ENCODE assay signal across 9 cellular contexts in the genomic region with DNA sequence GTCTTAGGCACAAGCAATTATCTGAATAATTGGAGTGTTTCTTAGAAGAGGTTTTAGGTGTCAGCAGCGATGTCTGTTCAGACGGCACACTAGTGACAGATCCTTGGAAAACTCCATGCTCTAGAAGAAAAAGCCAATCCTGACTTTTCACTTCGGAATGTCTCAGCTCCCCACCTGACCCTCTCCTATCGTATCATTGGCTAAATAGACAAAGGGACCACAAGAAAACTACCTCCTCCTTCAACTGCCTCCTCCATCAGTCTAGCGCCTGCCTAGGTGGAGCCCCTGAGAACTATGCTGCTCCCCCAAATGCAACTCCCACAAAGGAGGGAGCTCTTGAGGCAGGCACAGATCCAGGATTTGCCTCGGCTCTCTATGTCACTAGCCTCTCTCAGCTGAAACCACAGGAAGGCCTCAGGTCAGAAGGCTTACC.
DNase-seq lines count a peak whose midpoint lies in the region; ATAC-seq and TF ChIP-seq lines count a peak whose summit lies in the region.
"Had no signal": no experiment of that assay in that cellular context is flagged by ENCODE, and none has a peak within 500 bp of the region (broad histone marks: within the 10 kb centered on the region; RNA-seq: fewer than 3 reads in every experiment).

No MANE protein-coding gene starts in this region.

- WGBS in lung, 2 donors = 60 to 63% methylated on average over 6 of the region's 6 CpGs

- no peak for TF ChIP-seq CTCF in lung (IDR thresholded peaks at IDR 0.05; ENCODE audit: control extremely low read depth, extremely low read depth)
- TF ChIP-seq CTCF in upper lobe of right lung (IDR thresholded peaks at IDR 0.05) = no peak
- TF ChIP-seq CTCF in mucosa of descending colon (IDR thresholded peaks at IDR 0.05) = no peak

- peak overlapping the region; percentile 88 to 98 for H3K27ac ChIP-seq in lung (ENCODE audit: low read depth in 1 of 2, low read length in 1 of 2)
- H3K27ac ChIP-seq in upper lobe of right lung = peak overlapping the region; percentile 95

- H3K36me3 Mint-ChIP-seq in activated naive CD4-positive, alpha-beta T cell treated with anti-CD3 and anti-CD28 coated beads for 36 hours (ENCODE audit: low read depth) = peaks cover 1% of the 10 kb centered on the region
- H3K36me3 Mint-ChIP-seq in activated naive CD8-positive, alpha-beta T cell treated with anti-CD3 and anti-CD28 coated beads, Interleukin-2, amount 10 ng/mL, durations not matched to agents 7 days and 5 days = peaks cover 2% of the 10 kb centered on the region

- no peak overlapping the region for H3K4me3 ChIP-seq in lung
- H3K4me3 ChIP-seq in upper lobe of right lung = peak overlapping the region; percentile 13
- H3K4me3 ChIP-seq in mucosa of descending colon = no peak overlapping the region

- intact Hi-C loops in activated naive CD4-positive, alpha-beta T cell treated with anti-CD3 and anti-CD28 coated beads for 36 hours (cut with micrococcal nuclease) = loop anchor here (1.0 to 10.0 kb wide), 7 partner anchors 17 to 575 kb away; no protein-coding TSS in a partner anchor
- intact Hi-C loops in upper lobe of right lung (cut with DNase I) = no loop called here
- intact Hi-C loops in mucosa of descending colon (cut with DNase I, micrococcal nuclease) = no loop called here

- H3K36me3 ChIP-seq in lung (ENCODE audit: control insufficient read depth in 2 of 2, insufficient read depth in 2 of 2, low read length in 2 of 2) = no peaks in the 10 kb centered on the region
- H3K36me3 ChIP-seq in upper lobe of right lung = no peaks in the 10 kb centered on the region
- H3K36me3 ChIP-seq in mucosa of descending colon (ENCODE audit: low read depth) = no peaks in the 10 kb centered on the region

- POLR2A ChIA-PET in activated naive CD8-positive, alpha-beta T cell treated with anti-CD3 and anti-CD28 coated beads, Interleukin-2, amount 10 ng/mL, durations not matched to agents 7 days and 5 days (lab: Charles Lee) = interaction anchor here (0.6 to 4.7 kb wide), 16 partner anchors 9 to 380 kb away, joined by 3 to 25 read pairs (median 4); a partner anchor contains a TSS

- H3K4me1 ChIP-seq in lung (ENCODE audit: control insufficient read depth in 2 of 2, insufficient read depth in 2 of 2, low read length in 2 of 2) (peaks cover 18 to 38% of the 10 kb centered on the region in 2 donors), upper lobe of right lung (peaks cover 81% of the 10 kb centered on the region), mucosa of descending colon (ENCODE audit: low read depth) (peaks cover 68% of the 10 kb centered on the region)

- H3K27ac Mint-ChIP-seq in activated naive CD4-positive, alpha-beta T cell treated with anti-CD3 and anti-CD28 coated beads for 36 hours = peak overlapping the region; percentile 97
- H3K27ac Mint-ChIP-seq in activated naive CD8-positive, alpha-beta T cell treated with anti-CD3 and anti-CD28 coated beads, Interleukin-2, amount 10 ng/mL, durations not matched to agents 7 days and 5 days = peak overlapping the region; percentile 87

- H3K4me1 Mint-ChIP-seq in activated naive CD4-positive, alpha-beta T cell treated with anti-CD3 and anti-CD28 coated beads for 36 hours (ENCODE audit: low read depth) = peaks cover 61% of the 10 kb centered on the region
- peaks cover 58% of the 10 kb centered on the region for H3K4me1 Mint-ChIP-seq in activated naive CD8-positive, alpha-beta T cell treated with anti-CD3 and anti-CD28 coated beads, Interleukin-2, amount 10 ng/mL, durations not matched to agents 7 days and 5 days

- H3K9me3 ChIP-seq in lung (ENCODE audit: control insufficient read depth in 2 of 2, insufficient read depth in 1 of 2, low read length in 1 of 2) = no peaks in the 10 kb centered on the region
- no peaks in the 10 kb centered on the region for H3K9me3 ChIP-seq in upper lobe of right lung
- H3K9me3 ChIP-seq in mucosa of descending colon = no peaks in the 10 kb centered on the region

- no peaks in the 10 kb centered on the region for H3K27me3 Mint-ChIP-seq in activated naive CD4-positive, alpha-beta T cell treated with anti-CD3 and anti-CD28 coated beads for 36 hours (ENCODE audit: low read depth)
- no peaks in the 10 kb centered on the region for H3K27me3 Mint-ChIP-seq in activated naive CD8-positive, alpha-beta T cell treated with anti-CD3 and anti-CD28 coated beads, Interleukin-2, amount 10 ng/mL, durations not matched to agents 7 days and 5 days

- CTCF ChIA-PET in activated naive CD4-positive, alpha-beta T cell treated with anti-CD3 and anti-CD28 coated beads for 36 hours (lab: Charles Lee) = interaction anchor here (0.8 to 1.9 kb wide), 5 partner anchors 14 to 369 kb away, joined by 3 to 6 read pairs (median 3); no protein-coding TSS in a partner anchor

- ATAC-seq in activated naive CD8-positive, alpha-beta T cell treated with anti-CD3 and anti-CD28 coated beads, Interleukin-2, amount 10 ng/mL, durations not matched to agents 7 days and 5 days (ENCODE audit: low read depth) = peak; percentile 29
- ATAC-seq in lung (ENCODE audit: insufficient read depth, low FRiP score) (no peak), upper lobe of right lung (no peak), GM21825 (IDR thresholded peaks at IDR 0.05; ENCODE audit: unreplicated experiment) (no peak), mucosa of descending colon (no peak)

- peak overlapping the region; percentile 79 for H3K4me3 Mint-ChIP-seq in activated naive CD4-positive, alpha-beta T cell treated with anti-CD3 and anti-CD28 coated beads for 36 hours
- H3K4me3 Mint-ChIP-seq in activated naive CD8-positive, alpha-beta T cell treated with anti-CD3 and anti-CD28 coated beads, Interleukin-2, amount 10 ng/mL, durations not matched to agents 7 days and 5 days = peak overlapping the region; percentile 74

- H3K9me3 Mint-ChIP-seq in activated naive CD4-positive, alpha-beta T cell treated with anti-CD3 and anti-CD28 coated beads for 36 hours = no peaks in the 10 kb centered on the region
- H3K9me3 Mint-ChIP-seq in activated naive CD8-positive, alpha-beta T cell treated with anti-CD3 and anti-CD28 coated beads, Interleukin-2, amount 10 ng/mL, durations not matched to agents 7 days and 5 days = no peaks in the 10 kb centered on the region

- H3K27me3 ChIP-seq in lung (ENCODE audit: control insufficient read depth, insufficient read depth) (no peaks in the 10 kb centered on the region), upper lobe of right lung (no peaks in the 10 kb centered on the region)

- DNase-seq in activated naive CD4-positive, alpha-beta T cell treated with anti-CD3 and anti-CD28 coated beads for 36 hours = peak; percentile 53
- no peak for DNase-seq in activated naive CD4-positive, alpha-beta T cell treated with Interleukin-2 at 50 U/mL for 16 hours
- DNase-seq in activated naive CD8-positive, alpha-beta T cell treated with anti-CD3 and anti-CD28 coated beads, Interleukin-2, amount 10 ng/mL, durations not matched to agents 7 days and 5 days = no peak
- DNase-seq in lung (ENCODE audit: low spot score) (no peak), upper lobe of right lung (no peak), NCI-H146 (lab: John Stamatoyannopoulos, UW) (no peak), mucosa of descending colon (no peak)
- DNase-seq: NCI-H1694 treated with DMSO at 0.1 percent for 48 hours had no signal
